ENCODE assay signal across 26 cellular contexts in genomic region chr20:51004305-51004727, GRCh38. TPM values are rescaled to one million over a fixed set of nuclear protein-coding genes. Genes with fewer than 3 reads are reported as not detected.
"Had no signal": no experiment of that assay in that cellular context is flagged by ENCODE, and none has a peak within 500 bp of the region (broad histone marks: within the 10 kb centered on the region; RNA-seq: fewer than 3 reads in every experiment).

No MANE protein-coding gene starts in this region.

- ATAC-seq: activated T-helper 17 cell treated with anti-CD3 and anti-CD28 coated beads, Interleukin-2, amount 50 U/mL, for 72 hours; PC-3 had no signal

- H3K36me3 Mint-ChIP-seq: activated naive CD4-positive, alpha-beta T cell treated with anti-CD3 and anti-CD28 coated beads, Interleukin-2, amount 10 ng/mL, durations not matched to agents 7 days and 5 days; activated naive CD8-positive, alpha-beta T cell treated with anti-CD3 and anti-CD28 coated beads, Interleukin-2, amount 10 ng/mL, durations not matched to agents 7 days and 5 days had no signal

- H3K27ac Mint-ChIP-seq: activated B cell treated with CpG ODN at 0.5 μM for 24 hours; activated CD4-positive, alpha-beta memory T cell treated with anti-CD3 and anti-CD28 coated beads, Interleukin-2, amount 10 ng/mL, durations not matched to agents 7 days and 5 days; activated CD4-positive, alpha-beta T cell treated with anti-CD3 and anti-CD28 coated beads, Interleukin-2, amount 10 ng/mL, durations not matched to agents 7 days and 5 days; activated naive CD4-positive, alpha-beta T cell treated with anti-CD3 and anti-CD28 coated beads, Interleukin-2, amount 10 ng/mL, durations not matched to agents 7 days and 5 days; activated naive CD8-positive, alpha-beta T cell treated with anti-CD3 and anti-CD28 coated beads, Interleukin-2, amount 10 ng/mL, durations not matched to agents 7 days and 5 days; activated T-helper 17 cell treated with anti-CD3 and anti-CD28 coated beads, Interleukin-2, amount 50 U/mL, for 72 hours had no signal

- H3K36me3 ChIP-seq: adrenal gland had no signal

- H3K9me3 Mint-ChIP-seq: activated B cell treated with CpG ODN at 0.5 μM for 24 hours; activated CD4-positive, alpha-beta memory T cell treated with anti-CD3 and anti-CD28 coated beads, Interleukin-2, amount 10 ng/mL, durations not matched to agents 7 days and 5 days; activated CD4-positive, alpha-beta T cell treated with anti-CD3 and anti-CD28 coated beads, Interleukin-2, amount 10 ng/mL, durations not matched to agents 7 days and 5 days; activated naive CD4-positive, alpha-beta T cell treated with anti-CD3 and anti-CD28 coated beads, Interleukin-2, amount 10 ng/mL, durations not matched to agents 7 days and 5 days; activated naive CD8-positive, alpha-beta T cell treated with anti-CD3 and anti-CD28 coated beads, Interleukin-2, amount 10 ng/mL, durations not matched to agents 7 days and 5 days; activated T-helper 17 cell treated with anti-CD3 and anti-CD28 coated beads, Interleukin-2, amount 50 U/mL, for 72 hours had no signal

- H3K4me3 Mint-ChIP-seq: activated B cell treated with CpG ODN at 0.5 μM for 24 hours; activated CD4-positive, alpha-beta memory T cell treated with anti-CD3 and anti-CD28 coated beads, Interleukin-2, amount 10 ng/mL, durations not matched to agents 7 days and 5 days; activated CD4-positive, alpha-beta T cell treated with anti-CD3 and anti-CD28 coated beads, Interleukin-2, amount 10 ng/mL, durations not matched to agents 7 days and 5 days; activated naive CD4-positive, alpha-beta T cell treated with anti-CD3 and anti-CD28 coated beads, Interleukin-2, amount 10 ng/mL, durations not matched to agents 7 days and 5 days; activated naive CD8-positive, alpha-beta T cell treated with anti-CD3 and anti-CD28 coated beads, Interleukin-2, amount 10 ng/mL, durations not matched to agents 7 days and 5 days; activated T-helper 17 cell treated with anti-CD3 and anti-CD28 coated beads, Interleukin-2, amount 50 U/mL, for 72 hours had no signal

- H3K27ac ChIP-seq: adrenal gland had no signal

- H3K9me3 ChIP-seq: adrenal gland, MG63 had no signal

- DNase-seq: activated B cell treated with CpG ODN at 0.5 μM for 24 hours; activated CD4-positive, alpha-beta memory T cell treated with anti-CD3 and anti-CD28 coated beads, Interleukin-2, amount 10 ng/mL, durations not matched to agents 7 days and 5 days; activated CD4-positive, alpha-beta T cell treated with anti-CD3 and anti-CD28 coated beads, Interleukin-2, amount 10 ng/mL, durations not matched to agents 7 days and 5 days; activated gamma-delta T cell treated with Interleukin-2 at 50 U/mL for 16 hours; activated naive CD4-positive, alpha-beta T cell treated with anti-CD3 and anti-CD28 coated beads, Interleukin-2, amount 10 ng/mL, durations not matched to agents 7 days and 5 days; activated naive CD8-positive, alpha-beta T cell treated with anti-CD3 and anti-CD28 coated beads, Interleukin-2, amount 10 ng/mL, durations not matched to agents 7 days and 5 days; activated T-cell treated with anti-CD3 and anti-CD28 coated beads for 4 hours; activated T-cell treated with anti-CD3 and anti-CD28 coated beads, Interleukin-2, amount 50 U/mL, for 48 hours; adrenal gland; anterior cingulate cortex; cerebellar nuclear complex; MG63; MV-4-11; NCI-H1092 treated with DMSO at 0.1 percent for 48 hours; NCI-H1436; NCI-H1694 treated with DMSO at 0.1 percent for 48 hours; NCI-H2029 treated with DMSO at 0.1 percent for 48 hours; NCI-H345; NCI-H510A; NCI-H526 treated with DMSO at 0.1 percent for 48 hours; NK-92 treated with Interleukin-12 subunit alpha and Interleukin-12 subunit beta, amount 100 ng/mL, for 24 hours; PC-3; SIG-M5; T-helper 2 cell; T1000 had no signal

- H3K4me1 ChIP-seq: adrenal gland had no signal

- H3K4me1 Mint-ChIP-seq: activated B cell treated with CpG ODN at 0.5 μM for 24 hours; activated CD4-positive, alpha-beta memory T cell treated with anti-CD3 and anti-CD28 coated beads, Interleukin-2, amount 10 ng/mL, durations not matched to agents 7 days and 5 days; activated CD4-positive, alpha-beta T cell treated with anti-CD3 and anti-CD28 coated beads, Interleukin-2, amount 10 ng/mL, durations not matched to agents 7 days and 5 days; activated naive CD4-positive, alpha-beta T cell treated with anti-CD3 and anti-CD28 coated beads, Interleukin-2, amount 10 ng/mL, durations not matched to agents 7 days and 5 days; activated naive CD8-positive, alpha-beta T cell treated with anti-CD3 and anti-CD28 coated beads, Interleukin-2, amount 10 ng/mL, durations not matched to agents 7 days and 5 days; activated T-helper 17 cell treated with anti-CD3 and anti-CD28 coated beads, Interleukin-2, amount 50 U/mL, for 72 hours had no signal

- H3K27me3 ChIP-seq: MG63 had no signal

- H3K4me3 ChIP-seq: adrenal gland, MG63 had no signal

RNA-seq across cellular contexts. Expression of gene KCNG1, which starts 18.6 kb away (rescaled TPM):
- total RNA-seq: activated CD4-positive, alpha-beta T cell treated with anti-CD3 and anti-CD28 coated beads, Interleukin-2, amount 10 ng/mL, durations not matched to agents 7 days and 5 days; activated naive CD8-positive, alpha-beta T cell treated with anti-CD3 and anti-CD28 coated beads, Interleukin-2, amount 10 ng/mL, durations not matched to agents 7 days and 5 days had no signal
